Comparison of ENCODE assay signal across 10 cellular contexts in the genomic region with DNA sequence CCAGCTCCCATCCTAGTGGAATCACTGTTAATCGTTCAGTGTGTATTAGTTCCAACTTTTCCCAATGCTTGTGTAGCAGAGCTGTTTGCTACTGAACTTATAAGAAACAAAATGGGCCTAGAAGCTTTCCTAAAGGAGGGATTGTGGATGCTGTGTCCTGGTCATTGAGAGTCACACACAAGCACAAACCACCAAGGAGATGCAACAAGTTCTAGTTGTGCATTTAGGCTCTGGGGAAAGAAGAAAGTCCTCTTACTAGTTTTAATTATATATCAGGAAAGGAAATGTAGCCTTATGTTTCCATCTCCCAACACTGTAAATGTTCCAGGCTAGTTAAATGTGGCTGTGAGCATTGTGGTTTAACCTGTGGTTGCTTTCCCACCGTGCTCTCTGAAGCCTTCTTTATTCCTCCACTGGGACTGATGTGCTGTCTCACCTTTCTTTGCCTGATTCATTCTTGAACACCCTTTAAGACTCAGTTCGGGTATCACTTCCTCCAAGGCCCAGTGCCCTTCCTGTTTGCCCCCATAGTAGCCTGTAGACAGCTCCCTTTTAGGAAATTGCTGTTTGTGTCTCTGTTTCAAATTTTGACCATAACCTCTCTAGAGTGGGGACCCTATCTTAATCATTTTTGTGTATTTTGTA. TPM values are rescaled to one million over a fixed set of nuclear protein-coding genes. Genes with fewer than 3 reads are reported as not detected.
DNase-seq lines count a peak whose midpoint lies in the region; ATAC-seq and TF ChIP-seq lines count a peak whose summit lies in the region.
"Had no signal": no experiment of that assay in that cellular context is flagged by ENCODE, and none has a peak within 500 bp of the region (broad histone marks: within the 10 kb centered on the region; RNA-seq: fewer than 3 reads in every experiment).

No MANE protein-coding gene starts in this region.

- peaks cover 19% of the 10 kb centered on the region for H3K36me3 Mint-ChIP-seq in mesothelial cell of epicardium

- peak; percentile 99 for ATAC-seq in GM21381 (IDR thresholded peaks at IDR 0.05; ENCODE audit: unreplicated experiment)
- peak; percentile 100 for ATAC-seq in HG03342 (IDR thresholded peaks at IDR 0.05; ENCODE audit: unreplicated experiment)

- H3K4me1 Mint-ChIP-seq in mesothelial cell of epicardium, result no peaks in the 10 kb centered on the region

- H3K4me3 ChIP-seq in GM12864 (ENCODE audit: low read depth, low read length), result no peak overlapping the region

- DNase-seq in GM12864 (ENCODE audit: low read depth) (peak; percentile 60), astrocyte of the hippocampus (ENCODE audit: low read depth, low spot score) (peak; percentile 46), NCI-H2107 (lab: John Stamatoyannopoulos, UW) (no peak), NCI-H345 treated with DMSO at 0.1 percent for 48 hours (lab: John Stamatoyannopoulos, UW; ENCODE audit: unreplicated experiment) (no peak), amniotic stem cell (lab: John Stamatoyannopoulos, UW) (no peak), mesothelial cell of epicardium (ENCODE audit: low spot score in 2 of 2, unreplicated experiment in 2 of 2) (no peak)
- DNase-seq: COR-L47, KG1 had no signal

- H3K27me3 Mint-ChIP-seq in mesothelial cell of epicardium (ENCODE audit: low read depth), result no peaks in the 10 kb centered on the region

- peaks cover 2% of the 10 kb centered on the region for H3K9me3 Mint-ChIP-seq in mesothelial cell of epicardium

- TF ChIP-seq CTCF in GM12864 (IDR thresholded peaks at IDR 0.05; ENCODE audit: low read depth, low read length, missing control alignments) (no peak), mesothelial cell of epicardium (IDR thresholded peaks at IDR 0.05; ENCODE audit: unreplicated experiment) (no peak)

- H3K4me3 Mint-ChIP-seq in mesothelial cell of epicardium, result no peak overlapping the region

- no peak overlapping the region for H3K27ac Mint-ChIP-seq in mesothelial cell of epicardium

RNA-seq across cellular contexts. Expression of gene ATP10D, which starts 34.3 kb away (rescaled TPM):
- 31.7 to 34.9 TPM (median 32.4 TPM) in 3 replicates for total RNA-seq in mesothelial cell of epicardium

RNA-seq across cellular contexts. Expression of gene COMMD8, which starts 55.9 kb away (rescaled TPM):
- total RNA-seq in mesothelial cell of epicardium, result 8.0 to 10.0 TPM (median 8.2 TPM) in 3 replicates

Comparison
In these comparisons a context has a peak if more than half of its experiments do, and no peak if none do; other contexts are left out.
1. DNase-seq: peak in GM12864 (single experiment) and astrocyte of the hippocampus (single experiment); none in NCI-H2107 (single experiment), NCI-H345 treated with DMSO at 0.1 percent for 48 hours (single experiment), amniotic stem cell (single experiment) and mesothelial cell of epicardium (0 of 2).